ENCODE assay signal across 20 cellular contexts in genomic region chr2:173989160-173989885, GRCh38. TPM values are rescaled to one million over a fixed set of nuclear protein-coding genes. Genes with fewer than 3 reads are reported as not detected.
DNase-seq lines count a peak whose midpoint lies in the region; ATAC-seq, FAIRE-seq and TF ChIP-seq lines count a peak whose summit lies in the region.
"Had no signal": no experiment of that assay in that cellular context is flagged by ENCODE, and none has a peak within 500 bp of the region (broad histone marks: within the 10 kb centered on the region; RNA-seq: fewer than 3 reads in every experiment).

No MANE protein-coding gene starts in this region.

- peaks cover 3% of the 10 kb centered on the region for H3K27me3 Mint-ChIP-seq in activated CD8-positive, alpha-beta memory T cell treated with anti-CD3 and anti-CD28 coated beads, Interleukin-2, amount 10 ng/mL, durations not matched to agents 7 days and 5 days
- H3K27me3 Mint-ChIP-seq: activated CD8-positive, alpha-beta T cell treated with anti-CD3 and anti-CD28 coated beads for 36 hours had no signal

- peak; percentile 34 for ATAC-seq in HG02571 (IDR thresholded peaks at IDR 0.05; ENCODE audit: unreplicated experiment)
- ATAC-seq in GM12878 = peak; percentile 14
- ATAC-seq in sciatic nerve = peak; percentile 6
- no peak for ATAC-seq in activated CD8-positive, alpha-beta memory T cell treated with anti-CD3 and anti-CD28 coated beads, Interleukin-2, amount 10 ng/mL, durations not matched to agents 7 days and 5 days
- ATAC-seq: activated CD8-positive, alpha-beta T cell treated with anti-CD3 and anti-CD28 coated beads for 36 hours; SK-N-SH treated with all-trans-retinoic acid at 6 μM for 48 hours; stimulated activated naive CD8-positive, alpha-beta T cell treated with anti-CD3 and anti-CD28 coated beads, Interleukin-15, Interleukin-2, amounts not matched to agents 100 U/mL and 50 U/mL, for 24 hours had no signal

- H3K27ac Mint-ChIP-seq in activated CD8-positive, alpha-beta memory T cell treated with anti-CD3 and anti-CD28 coated beads, Interleukin-2, amount 10 ng/mL, durations not matched to agents 7 days and 5 days = no peak overlapping the region
- H3K27ac Mint-ChIP-seq: activated CD8-positive, alpha-beta T cell treated with anti-CD3 and anti-CD28 coated beads for 36 hours; HFFc6 had no signal

- peak; percentile 61 for DNase-seq in GM12865 (ENCODE audit: low read depth)
- no peak for DNase-seq in GM12878 (ENCODE audit: low read depth, low spot score)
- no peak for DNase-seq in sciatic nerve (ENCODE audit: low spot score)
- DNase-seq in activated CD8-positive, alpha-beta memory T cell treated with anti-CD3 and anti-CD28 coated beads, Interleukin-2, amount 10 ng/mL, durations not matched to agents 7 days and 5 days = no peak
- DNase-seq in NCI-H526 treated with DMSO at 0.1 percent for 48 hours (lab: John Stamatoyannopoulos, UW) = no peak
- DNase-seq in ACHN = no peak
- DNase-seq in NCI-H1092 treated with DMSO at 0.1 percent for 48 hours (lab: John Stamatoyannopoulos, UW) = no peak
- DNase-seq: activated CD8-positive, alpha-beta T cell treated with anti-CD3 and anti-CD28 coated beads for 36 hours; brain microvascular endothelial cell; COR-L47; effector CD8-positive, alpha-beta T cell; foreskin melanocyte; GDM1; HFFc6; NCI-H1092; small intestine; stimulated activated naive CD8-positive, alpha-beta T cell treated with anti-CD3 and anti-CD28 coated beads, Interleukin-15, Interleukin-2, amounts not matched to agents 100 U/mL and 50 U/mL, for 24 hours had no signal

- peak overlapping the region; percentile 28 for H3K27ac ChIP-seq in GM12878 (ENCODE audit: control insufficient read depth, insufficient read depth)
- H3K27ac ChIP-seq: brain microvascular endothelial cell had no signal

- no peaks in the 10 kb centered on the region for H3K4me1 Mint-ChIP-seq in activated CD8-positive, alpha-beta memory T cell treated with anti-CD3 and anti-CD28 coated beads, Interleukin-2, amount 10 ng/mL, durations not matched to agents 7 days and 5 days

- TF ChIP-seq CTCF in GM12865 (IDR thresholded peaks at IDR 0.05; ENCODE audit: insufficient read depth, low read depth, low read length, missing control alignments) (no peak), GM12878 (IDR thresholded peaks at IDR 0.05 in 2 of 3, conservative IDR thresholded peaks at IDR 0.05 in 1 of 3; ENCODE audit: control insufficient read depth in 2 of 3, extremely low read depth in 1 of 3, insufficient read depth in 1 of 3, low read depth in 3 of 3, low read length in 3 of 3) (no peak)

- peak overlapping the region; percentile 59 for H2AFZ ChIP-seq in GM12878 (ENCODE audit: control insufficient read depth, low read depth, low read length)

- CTCF ChIA-PET in GM12878 (lab: Yijun Ruan, JAX) = no interaction called here
- CTCF ChIA-PET in activated CD8-positive, alpha-beta memory T cell treated with anti-CD3 and anti-CD28 coated beads, Interleukin-2, amount 10 ng/mL, durations not matched to agents 7 days and 5 days (lab: Charles Lee) = no interaction called here

- peaks cover 38% of the 10 kb centered on the region for H3K4me1 ChIP-seq in GM12878 (ENCODE audit: control insufficient read depth, insufficient read depth, low read length)

- H4K20me1 ChIP-seq in GM12878 (ENCODE audit: control insufficient read depth, insufficient read depth) = no peaks in the 10 kb centered on the region

- H3K79me2 ChIP-seq in GM12878 (ENCODE audit: control insufficient read depth, insufficient read depth, low read length) = no peaks in the 10 kb centered on the region

- H3K36me3 ChIP-seq in GM12878 (ENCODE audit: control insufficient read depth in 2 of 2, insufficient read depth in 2 of 2, low read length in 1 of 2) = no peaks in the 10 kb centered on the region
- H3K36me3 ChIP-seq: brain microvascular endothelial cell had no signal

- POLR2A ChIA-PET in GM12878 (lab: Charles Lee) = no interaction called here

- TF ChIP-seq RAD21 in GM12878 (IDR thresholded peaks at IDR 0.05; ENCODE audit: insufficient read depth, low read depth, low read length) = no peak

- H3K4me2 ChIP-seq in GM12878 (ENCODE audit: control insufficient read depth, insufficient read depth) = peak overlapping the region; percentile 69

- no peak overlapping the region for H3K4me3 Mint-ChIP-seq in activated CD8-positive, alpha-beta memory T cell treated with anti-CD3 and anti-CD28 coated beads, Interleukin-2, amount 10 ng/mL, durations not matched to agents 7 days and 5 days
- H3K4me3 Mint-ChIP-seq: activated CD8-positive, alpha-beta T cell treated with anti-CD3 and anti-CD28 coated beads for 36 hours; HFFc6 had no signal

- 37% methylated on average over 7 of the region's 7 CpGs for WGBS in GM12878 (ENCODE audit: insufficient coverage, insufficient replicate concordance, low lambda C conversion rate, missing lambda C conversion rate)

- H3K9me3 ChIP-seq in GM12878 (replicated peaks; ENCODE audit: control insufficient read depth, insufficient read depth, low read length) = no peaks in the 10 kb centered on the region

- H3K36me3 Mint-ChIP-seq in activated CD8-positive, alpha-beta memory T cell treated with anti-CD3 and anti-CD28 coated beads, Interleukin-2, amount 10 ng/mL, durations not matched to agents 7 days and 5 days = no peaks in the 10 kb centered on the region

- no peak overlapping the region; the same call in 1 of the 2 replicates for H3K9ac ChIP-seq in GM12878 (ENCODE audit: control insufficient read depth, insufficient read depth, low read length)

- FAIRE-seq in GM12878 (lab: Jason Lieb, UNC) = no peak
- FAIRE-seq: small intestine, TTC549 had no signal

- TF ChIP-seq POLR2A in GM12878 (IDR thresholded peaks at IDR 0.05; ENCODE audit: low read depth, low read length) = no peak

- TF ChIP-seq EP300 in GM12878 (IDR thresholded peaks at IDR 0.05; ENCODE audit: borderline replicate concordance in 1 of 2, control insufficient read depth in 1 of 2, low read depth in 2 of 2, low read length in 2 of 2) = no peak

- H3K4me3 ChIP-seq in GM12865 (ENCODE audit: low read depth, low read length) = no peak overlapping the region
- H3K4me3 ChIP-seq in GM12878 = peak overlapping the region; percentile 28

- intact Hi-C loops in GM12878 (cut with micrococcal nuclease; ENCODE audit: unreplicated experiment) (no loop called here), sciatic nerve (cut with DNase I) (no loop called here)

- in situ Hi-C loops in GM12878 (cut with MboI) (no loop called here), ACHN (cut with HindIII; ENCODE audit: low pct_ligation_motif_present, low pct_unique_long_range_greater_than_20kb, low sequenced_read_pairs) (no loop called here)

- RAD21 ChIA-PET in GM12878 (lab: Charles Lee; ENCODE audit: unreplicated experiment) = no interaction called here

- H3K27me3 ChIP-seq in GM12878 (replicated peaks in 1 of 2; ENCODE audit: control insufficient read depth in 2 of 2, insufficient read depth in 2 of 2, low read length in 1 of 2) = no peaks in the 10 kb centered on the region
- H3K27me3 ChIP-seq: brain microvascular endothelial cell had no signal

- H3K9me3 Mint-ChIP-seq in activated CD8-positive, alpha-beta memory T cell treated with anti-CD3 and anti-CD28 coated beads, Interleukin-2, amount 10 ng/mL, durations not matched to agents 7 days and 5 days (ENCODE audit: low read depth) = no peaks in the 10 kb centered on the region
- H3K9me3 Mint-ChIP-seq: activated CD8-positive, alpha-beta T cell treated with anti-CD3 and anti-CD28 coated beads for 36 hours; HFFc6 had no signal

- SMC1A ChIA-PET in GM12878 (lab: Charles Lee; ENCODE audit: uncharacterized antibody, unreplicated experiment) = no interaction called here

- BruUV-seq in GM12878 (replicated peaks; lab: Mats Ljungman, UMichigan) = no TSS peak

TF ChIP-seq in GM12878, 131 proteins besides CTCF, POLR2A, EP300 and RAD21:
- TF ChIP-seq PML (IDR thresholded peaks at IDR 0.05; ENCODE audit: low read length) (no peak), EED (IDR thresholded peaks at IDR 0.05; ENCODE audit: low read depth) (peak; percentile 59), MEF2A (IDR thresholded peaks at IDR 0.05; ENCODE audit: insufficient read depth, low read depth, low read length) (no peak), HDGF (IDR thresholded peaks at IDR 0.05) (no peak)

RNA-seq across cellular contexts. Expression of gene SP3, which starts 24.1 kb away (rescaled TPM):
- 171 and 179 TPM in 2 replicates for total RNA-seq in GM12878 (2013; cell fraction: nucleolus; rRNA removed)
- total RNA-seq in GM12878 (2014; rRNA removed) (81.8 and 82.6 TPM in 2 replicates), GM12878 (2014; rRNA removed; fragmentation: Illumina TruSeq; extraction: Trizol) (85.2 and 87.6 TPM in 2 replicates), GM12878 (2021) (70.7 and 74.8 TPM in 2 replicates), sciatic nerve (93.5 TPM)
- polyA plus RNA-seq in GM12878 (2011; ENCODE audit: low read depth) = 17.5 TPM
- polyA plus RNA-seq in GM12878 (2011; rRNA removed) (71.0 and 94.6 TPM in 2 replicates), GM12878 (2014; fragmentation: Illumina TruSeq; extraction: Trizol) (62.3 and 80.9 TPM in 2 replicates), GM12878 (2014; fragmentation: Nextera tagmentation; extraction: Ambion mirVana) (10 to 100 TPM in 1 of 2 experiments, 1 to 10 TPM in 1; 9.9 to 12.2 TPM), GM12878 (2014; rRNA removed) (42.4 TPM in 2 replicates), GM12878 (2016; fragmentation: Nextera tagmentation; extraction: Ambion mirVana) (10 to 100 TPM; 35.8 to 36.2 TPM)
- polyA plus RNA-seq in GM12878 (2011; cell fraction: cytosol; rRNA removed) = 31.1 and 34.6 TPM in 2 replicates
- polyA plus RNA-seq in GM12878 (2011; cell fraction: nucleus; rRNA removed) = 36.5 and 43.8 TPM in 2 replicates
- 19.5 and 25.2 TPM in 2 replicates for polyA plus RNA-seq in GM12878 (2012)
- 114 and 144 TPM in 2 replicates for polyA minus RNA-seq in GM12878 (2011; rRNA and poly(A)+ RNA removed)
- 35.6 and 37.4 TPM in 2 replicates for polyA minus RNA-seq in GM12878 (2011; cell fraction: cytosol; rRNA and poly(A)+ RNA removed)
- polyA minus RNA-seq in GM12878 (2011; cell fraction: nucleus; rRNA and poly(A)+ RNA removed) = 87.9 and 121 TPM in 2 replicates
- 100 to 1,000 TPM in 1 of 2 experiments, 10 to 100 TPM in 1; 95.7 to 105 TPM for total RNA-seq in activated CD8-positive, alpha-beta memory T cell treated with anti-CD3 and anti-CD28 coated beads, Interleukin-2, amount 10 ng/mL, durations not matched to agents 7 days and 5 days
